Comparison of ENCODE assay signal across 1 cellular context in genomic region chr9:82934949-82935348, GRCh38.
TF ChIP-seq lines count a peak whose summit lies in the region.

No MANE protein-coding gene starts in this region.

TF ChIP-seq in HEK293, 187 proteins besides CTCF, POLR2A, EP300 and RAD21 (continued from another document):
- TF ChIP-seq ZNF398 (tag by site-specific recombination; IDR thresholded peaks at IDR 0.05): 0 out of 2 replicates have a peak, but pooled peaks have one; percentile 9
- TF ChIP-seq ZNF146 (tag by site-specific recombination; IDR thresholded peaks at IDR 0.05): no peak
- TF ChIP-seq ZNF341 (tag by site-specific recombination; IDR thresholded peaks at IDR 0.05; ENCODE audit: low read depth): no peak
- no peak for TF ChIP-seq ZNF350 (tag by site-specific recombination; IDR thresholded peaks at IDR 0.05)
- TF ChIP-seq GLIS1 (tag by site-specific recombination; IDR thresholded peaks at IDR 0.05): peak; percentile 27; the same call in 1 of the 2 replicates
- 0 out of 2 replicates have a peak, but pooled peaks have one; percentile 11 for TF ChIP-seq ZBTB21 (tag by site-specific recombination; IDR thresholded peaks at IDR 0.05)
TF ChIP-seq in HEK293: peak in this region for 6.
